In the genomic region with DNA sequence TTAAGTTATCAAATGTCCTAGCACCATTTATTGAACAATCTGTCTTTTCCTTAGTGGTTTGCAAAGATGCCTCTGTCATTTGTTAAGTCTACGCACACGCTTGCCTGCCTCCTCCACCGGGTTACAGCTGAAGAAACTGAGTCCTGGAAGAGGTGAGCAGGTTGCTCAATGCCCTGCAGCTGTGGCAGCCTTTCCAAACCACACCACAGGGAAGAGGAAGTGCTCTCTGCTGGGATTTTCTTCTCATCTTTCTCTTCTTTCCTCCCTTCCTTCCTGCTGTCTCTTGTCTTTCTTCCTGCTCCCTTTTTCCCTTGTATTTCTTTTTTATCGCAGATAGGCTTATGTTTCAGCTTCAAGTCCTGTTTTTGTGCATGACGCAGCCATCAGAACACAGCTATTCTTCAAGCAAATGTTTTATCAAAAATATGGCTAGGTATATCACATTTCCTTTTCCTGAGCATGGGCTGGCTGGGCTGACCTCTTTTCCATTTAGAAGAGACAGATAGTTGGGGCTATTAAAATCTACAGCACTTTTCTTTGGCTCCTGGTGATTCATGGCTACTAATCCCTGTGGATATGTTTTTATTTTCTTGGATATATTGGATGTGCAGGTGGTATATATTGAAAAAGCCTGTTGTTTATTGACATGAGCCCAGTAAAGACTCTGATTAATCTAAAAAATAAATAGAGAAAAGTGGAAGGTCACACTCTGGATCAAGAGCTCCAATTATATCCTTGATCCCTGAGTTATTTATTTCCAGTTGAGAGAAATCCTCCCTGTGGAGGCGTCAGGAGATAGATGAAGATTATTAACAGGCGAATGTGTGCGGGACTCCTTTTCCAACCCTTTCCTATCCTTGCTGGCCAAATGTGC, we compare ENCODE assay signal across 1 cellular context.
TF ChIP-seq lines count a peak whose summit lies in the region.

No MANE protein-coding gene starts in this region.

TF ChIP-seq in HEK293, 187 proteins besides CTCF, POLR2A, EP300 and RAD21 (continued from another document and continues in another):
- TF ChIP-seq, protein P1, sequence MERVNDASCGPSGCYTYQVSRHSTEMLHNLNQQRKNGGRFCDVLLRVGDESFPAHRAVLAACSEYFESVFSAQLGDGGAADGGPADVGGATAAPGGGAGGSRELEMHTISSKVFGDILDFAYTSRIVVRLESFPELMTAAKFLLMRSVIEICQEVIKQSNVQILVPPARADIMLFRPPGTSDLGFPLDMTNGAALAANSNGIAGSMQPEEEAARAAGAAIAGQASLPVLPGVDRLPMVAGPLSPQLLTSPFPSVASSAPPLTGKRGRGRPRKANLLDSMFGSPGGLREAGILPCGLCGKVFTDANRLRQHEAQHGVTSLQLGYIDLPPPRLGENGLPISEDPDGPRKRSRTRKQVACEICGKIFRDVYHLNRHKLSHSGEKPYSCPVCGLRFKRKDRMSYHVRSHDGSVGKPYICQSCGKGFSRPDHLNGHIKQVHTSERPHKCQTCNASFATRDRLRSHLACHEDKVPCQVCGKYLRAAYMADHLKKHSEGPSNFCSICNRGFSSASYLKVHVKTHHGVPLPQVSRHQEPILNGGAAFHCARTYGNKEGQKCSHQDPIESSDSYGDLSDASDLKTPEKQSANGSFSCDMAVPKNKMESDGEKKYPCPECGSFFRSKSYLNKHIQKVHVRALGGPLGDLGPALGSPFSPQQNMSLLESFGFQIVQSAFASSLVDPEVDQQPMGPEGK (tag by site-specific recombination; IDR thresholded peaks at IDR 0.05), result no peak
- TF ChIP-seq, protein P2, sequence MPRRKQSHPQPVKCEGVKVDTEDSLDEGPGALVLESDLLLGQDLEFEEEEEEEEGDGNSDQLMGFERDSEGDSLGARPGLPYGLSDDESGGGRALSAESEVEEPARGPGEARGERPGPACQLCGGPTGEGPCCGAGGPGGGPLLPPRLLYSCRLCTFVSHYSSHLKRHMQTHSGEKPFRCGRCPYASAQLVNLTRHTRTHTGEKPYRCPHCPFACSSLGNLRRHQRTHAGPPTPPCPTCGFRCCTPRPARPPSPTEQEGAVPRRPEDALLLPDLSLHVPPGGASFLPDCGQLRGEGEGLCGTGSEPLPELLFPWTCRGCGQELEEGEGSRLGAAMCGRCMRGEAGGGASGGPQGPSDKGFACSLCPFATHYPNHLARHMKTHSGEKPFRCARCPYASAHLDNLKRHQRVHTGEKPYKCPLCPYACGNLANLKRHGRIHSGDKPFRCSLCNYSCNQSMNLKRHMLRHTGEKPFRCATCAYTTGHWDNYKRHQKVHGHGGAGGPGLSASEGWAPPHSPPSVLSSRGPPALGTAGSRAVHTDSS (tag by site-specific recombination; IDR thresholded peaks at IDR 0.05), result no peak
- TF ChIP-seq GLI2 (tag by site-specific recombination; IDR thresholded peaks at IDR 0.05; ENCODE audit: borderline replicate concordance, low read depth) (peak; percentile 60; the same call in 1 of the 2 replicates), ZBTB17 (tag by site-specific recombination; IDR thresholded peaks at IDR 0.05) (no peak), ZNF76 (tag by site-specific recombination; IDR thresholded peaks at IDR 0.05; ENCODE audit: borderline replicate concordance, low read depth) (no peak), ZNF561 (tag by site-specific recombination; IDR thresholded peaks at IDR 0.05; ENCODE audit: borderline replicate concordance) (no peak), ZBTB48 (tag by site-specific recombination; IDR thresholded peaks at IDR 0.05) (no peak), HOXD13 (CRISPR knock-in tag; IDR thresholded peaks at IDR 0.05; ENCODE audit: borderline replicate concordance) (no peak), ZNF157 (tag by site-specific recombination; IDR thresholded peaks at IDR 0.05) (no peak), ZNF274 (IDR thresholded peaks at IDR 0.05; ENCODE audit: low read length) (no peak), ZNF274 (tag by site-specific recombination; IDR thresholded peaks at IDR 0.05; ENCODE audit: borderline replicate concordance) (no peak), ZNF2 (tag by site-specific recombination; IDR thresholded peaks at IDR 0.05) (no peak), KLF16 (tag by site-specific recombination; IDR thresholded peaks at IDR 0.05) (no peak), TCF7L2 (IDR thresholded peaks at IDR 0.05; ENCODE audit: borderline replicate concordance, low read depth, low read length) (peak; percentile 91), ZNF664 (tag by site-specific recombination; IDR thresholded peaks at IDR 0.05) (no peak), ZBTB21 (tag by site-specific recombination; IDR thresholded peaks at IDR 0.05) (no peak), ZNF529 (tag by site-specific recombination; IDR thresholded peaks at IDR 0.05; ENCODE audit: insufficient replicate concordance) (no peak), EGR2 (tag by site-specific recombination; IDR thresholded peaks at IDR 0.05; ENCODE audit: low read depth) (no peak), ZSCAN23 (tag by site-specific recombination; IDR thresholded peaks at IDR 0.05) (no peak), ZNF473 (tag by site-specific recombination; IDR thresholded peaks at IDR 0.05) (no peak), GLIS1 (tag by site-specific recombination; IDR thresholded peaks at IDR 0.05) (no peak), ZNF555 (tag by site-specific recombination; conservative IDR thresholded peaks at IDR 0.05) (no peak), ZNF155 (tag by site-specific recombination; IDR thresholded peaks at IDR 0.05) (no peak), ZNF658 (tag by site-specific recombination; IDR thresholded peaks at IDR 0.05) (no peak), RBAK (tag by site-specific recombination; IDR thresholded peaks at IDR 0.05) (no peak), ZNF843 (tag by site-specific recombination; IDR thresholded peaks at IDR 0.05) (peak; percentile 62; the same call in 1 of the 2 replicates), ZNF202 (tag by site-specific recombination; IDR thresholded peaks at IDR 0.05; ENCODE audit: borderline replicate concordance) (no peak), ZNF530 (tag by site-specific recombination; IDR thresholded peaks at IDR 0.05; ENCODE audit: low read depth) (no peak), ZFP41 (tag by site-specific recombination; IDR thresholded peaks at IDR 0.05; ENCODE audit: borderline replicate concordance) (no peak)
- TF ChIP-seq, protein P3, sequence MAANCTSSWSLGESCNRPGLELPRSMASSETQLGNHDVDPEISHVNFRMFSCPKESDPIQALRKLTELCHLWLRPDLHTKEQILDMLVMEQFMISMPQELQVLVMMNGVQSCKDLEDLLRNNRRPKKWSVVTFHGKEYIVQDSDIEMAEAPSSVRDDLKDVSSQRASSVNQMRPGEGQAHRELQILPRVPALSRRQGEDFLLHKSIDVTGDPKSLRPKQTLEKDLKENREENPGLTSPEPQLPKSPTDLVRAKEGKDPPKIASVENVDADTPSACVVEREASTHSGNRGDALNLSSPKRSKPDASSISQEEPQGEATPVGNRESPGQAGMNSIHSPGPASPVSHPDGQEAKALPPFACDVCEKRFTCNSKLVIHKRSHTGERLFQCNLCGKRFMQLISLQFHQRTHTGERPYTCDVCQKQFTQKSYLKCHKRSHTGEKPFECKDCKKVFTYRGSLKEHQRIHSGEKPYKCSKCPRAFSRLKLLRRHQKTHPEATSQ (tag by site-specific recombination; IDR thresholded peaks at IDR 0.05), result no peak
- TF ChIP-seq, protein P4, sequence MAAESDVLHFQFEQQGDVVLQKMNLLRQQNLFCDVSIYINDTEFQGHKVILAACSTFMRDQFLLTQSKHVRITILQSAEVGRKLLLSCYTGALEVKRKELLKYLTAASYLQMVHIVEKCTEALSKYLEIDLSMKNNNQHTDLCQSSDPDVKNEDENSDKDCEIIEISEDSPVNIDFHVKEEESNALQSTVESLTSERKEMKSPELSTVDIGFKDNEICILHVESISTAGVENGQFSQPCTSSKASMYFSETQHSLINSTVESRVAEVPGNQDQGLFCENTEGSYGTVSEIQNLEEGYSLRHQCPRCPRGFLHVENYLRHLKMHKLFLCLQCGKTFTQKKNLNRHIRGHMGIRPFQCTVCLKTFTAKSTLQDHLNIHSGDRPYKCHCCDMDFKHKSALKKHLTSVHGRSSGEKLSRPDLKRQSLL (tag by site-specific recombination; IDR thresholded peaks at IDR 0.05), result no peak
- TF ChIP-seq, protein P5, sequence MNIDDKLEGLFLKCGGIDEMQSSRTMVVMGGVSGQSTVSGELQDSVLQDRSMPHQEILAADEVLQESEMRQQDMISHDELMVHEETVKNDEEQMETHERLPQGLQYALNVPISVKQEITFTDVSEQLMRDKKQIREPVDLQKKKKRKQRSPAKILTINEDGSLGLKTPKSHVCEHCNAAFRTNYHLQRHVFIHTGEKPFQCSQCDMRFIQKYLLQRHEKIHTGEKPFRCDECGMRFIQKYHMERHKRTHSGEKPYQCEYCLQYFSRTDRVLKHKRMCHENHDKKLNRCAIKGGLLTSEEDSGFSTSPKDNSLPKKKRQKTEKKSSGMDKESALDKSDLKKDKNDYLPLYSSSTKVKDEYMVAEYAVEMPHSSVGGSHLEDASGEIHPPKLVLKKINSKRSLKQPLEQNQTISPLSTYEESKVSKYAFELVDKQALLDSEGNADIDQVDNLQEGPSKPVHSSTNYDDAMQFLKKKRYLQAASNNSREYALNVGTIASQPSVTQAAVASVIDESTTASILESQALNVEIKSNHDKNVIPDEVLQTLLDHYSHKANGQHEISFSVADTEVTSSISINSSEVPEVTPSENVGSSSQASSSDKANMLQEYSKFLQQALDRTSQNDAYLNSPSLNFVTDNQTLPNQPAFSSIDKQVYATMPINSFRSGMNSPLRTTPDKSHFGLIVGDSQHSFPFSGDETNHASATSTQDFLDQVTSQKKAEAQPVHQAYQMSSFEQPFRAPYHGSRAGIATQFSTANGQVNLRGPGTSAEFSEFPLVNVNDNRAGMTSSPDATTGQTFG (tag by site-specific recombination; IDR thresholded peaks at IDR 0.05; ENCODE audit: borderline replicate concordance), result no peak
- TF ChIP-seq, protein P6, sequence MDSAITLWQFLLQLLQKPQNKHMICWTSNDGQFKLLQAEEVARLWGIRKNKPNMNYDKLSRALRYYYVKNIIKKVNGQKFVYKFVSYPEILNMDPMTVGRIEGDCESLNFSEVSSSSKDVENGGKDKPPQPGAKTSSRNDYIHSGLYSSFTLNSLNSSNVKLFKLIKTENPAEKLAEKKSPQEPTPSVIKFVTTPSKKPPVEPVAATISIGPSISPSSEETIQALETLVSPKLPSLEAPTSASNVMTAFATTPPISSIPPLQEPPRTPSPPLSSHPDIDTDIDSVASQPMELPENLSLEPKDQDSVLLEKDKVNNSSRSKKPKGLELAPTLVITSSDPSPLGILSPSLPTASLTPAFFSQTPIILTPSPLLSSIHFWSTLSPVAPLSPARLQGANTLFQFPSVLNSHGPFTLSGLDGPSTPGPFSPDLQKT (IDR thresholded peaks at IDR 0.05; ENCODE audit: borderline replicate concordance, low read depth, low read length), result no peak
- TF ChIP-seq, protein P7, sequence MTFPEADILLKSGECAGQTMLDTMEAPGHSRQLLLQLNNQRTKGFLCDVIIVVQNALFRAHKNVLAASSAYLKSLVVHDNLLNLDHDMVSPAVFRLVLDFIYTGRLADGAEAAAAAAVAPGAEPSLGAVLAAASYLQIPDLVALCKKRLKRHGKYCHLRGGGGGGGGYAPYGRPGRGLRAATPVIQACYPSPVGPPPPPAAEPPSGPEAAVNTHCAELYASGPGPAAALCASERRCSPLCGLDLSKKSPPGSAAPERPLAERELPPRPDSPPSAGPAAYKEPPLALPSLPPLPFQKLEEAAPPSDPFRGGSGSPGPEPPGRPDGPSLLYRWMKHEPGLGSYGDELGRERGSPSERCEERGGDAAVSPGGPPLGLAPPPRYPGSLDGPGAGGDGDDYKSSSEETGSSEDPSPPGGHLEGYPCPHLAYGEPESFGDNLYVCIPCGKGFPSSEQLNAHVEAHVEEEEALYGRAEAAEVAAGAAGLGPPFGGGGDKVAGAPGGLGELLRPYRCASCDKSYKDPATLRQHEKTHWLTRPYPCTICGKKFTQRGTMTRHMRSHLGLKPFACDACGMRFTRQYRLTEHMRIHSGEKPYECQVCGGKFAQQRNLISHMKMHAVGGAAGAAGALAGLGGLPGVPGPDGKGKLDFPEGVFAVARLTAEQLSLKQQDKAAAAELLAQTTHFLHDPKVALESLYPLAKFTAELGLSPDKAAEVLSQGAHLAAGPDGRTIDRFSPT (tag by site-specific recombination; IDR thresholded peaks at IDR 0.05), result 0 out of 2 replicates have a peak, but pooled peaks have one; percentile 17
- TF ChIP-seq, protein P8, sequence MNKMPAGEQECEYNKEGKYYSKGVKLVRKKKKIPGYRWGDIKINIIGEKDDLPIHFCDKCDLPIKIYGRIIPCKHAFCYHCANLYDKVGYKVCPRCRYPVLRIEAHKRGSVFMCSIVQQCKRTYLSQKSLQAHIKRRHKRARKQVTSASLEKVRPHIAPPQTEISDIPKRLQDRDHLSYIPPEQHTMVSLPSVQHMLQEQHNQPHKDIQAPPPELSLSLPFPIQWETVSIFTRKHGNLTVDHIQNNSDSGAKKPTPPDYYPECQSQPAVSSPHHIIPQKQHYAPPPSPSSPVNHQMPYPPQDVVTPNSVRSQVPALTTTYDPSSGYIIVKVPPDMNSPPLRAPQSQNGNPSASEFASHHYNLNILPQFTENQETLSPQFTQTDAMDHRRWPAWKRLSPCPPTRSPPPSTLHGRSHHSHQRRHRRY (tag by site-specific recombination; IDR thresholded peaks at IDR 0.05), result no peak
- TF ChIP-seq, protein P9, sequence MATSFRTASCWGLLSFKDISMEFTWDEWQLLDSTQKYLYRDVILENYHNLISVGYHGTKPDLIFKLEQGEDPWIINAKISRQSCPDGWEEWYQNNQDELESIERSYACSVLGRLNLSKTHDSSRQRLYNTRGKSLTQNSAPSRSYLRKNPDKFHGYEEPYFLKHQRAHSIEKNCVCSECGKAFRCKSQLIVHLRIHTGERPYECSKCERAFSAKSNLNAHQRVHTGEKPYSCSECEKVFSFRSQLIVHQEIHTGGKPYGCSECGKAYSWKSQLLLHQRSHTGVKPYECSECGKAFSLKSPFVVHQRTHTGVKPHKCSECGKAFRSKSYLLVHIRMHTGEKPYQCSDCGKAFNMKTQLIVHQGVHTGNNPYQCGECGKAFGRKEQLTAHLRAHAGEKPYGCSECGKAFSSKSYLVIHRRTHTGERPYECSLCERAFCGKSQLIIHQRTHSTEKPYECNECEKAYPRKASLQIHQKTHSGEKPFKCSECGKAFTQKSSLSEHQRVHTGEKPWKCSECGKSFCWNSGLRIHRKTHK (tag by site-specific recombination; IDR thresholded peaks at IDR 0.05), result no peak
- TF ChIP-seq, protein P10, sequence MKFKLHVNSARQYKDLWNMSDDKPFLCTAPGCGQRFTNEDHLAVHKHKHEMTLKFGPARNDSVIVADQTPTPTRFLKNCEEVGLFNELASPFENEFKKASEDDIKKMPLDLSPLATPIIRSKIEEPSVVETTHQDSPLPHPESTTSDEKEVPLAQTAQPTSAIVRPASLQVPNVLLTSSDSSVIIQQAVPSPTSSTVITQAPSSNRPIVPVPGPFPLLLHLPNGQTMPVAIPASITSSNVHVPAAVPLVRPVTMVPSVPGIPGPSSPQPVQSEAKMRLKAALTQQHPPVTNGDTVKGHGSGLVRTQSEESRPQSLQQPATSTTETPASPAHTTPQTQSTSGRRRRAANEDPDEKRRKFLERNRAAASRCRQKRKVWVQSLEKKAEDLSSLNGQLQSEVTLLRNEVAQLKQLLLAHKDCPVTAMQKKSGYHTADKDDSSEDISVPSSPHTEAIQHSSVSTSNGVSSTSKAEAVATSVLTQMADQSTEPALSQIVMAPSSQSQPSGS (tag by site-specific recombination; IDR thresholded peaks at IDR 0.05; ENCODE audit: low read depth), result no peak
- TF ChIP-seq, protein P11, sequence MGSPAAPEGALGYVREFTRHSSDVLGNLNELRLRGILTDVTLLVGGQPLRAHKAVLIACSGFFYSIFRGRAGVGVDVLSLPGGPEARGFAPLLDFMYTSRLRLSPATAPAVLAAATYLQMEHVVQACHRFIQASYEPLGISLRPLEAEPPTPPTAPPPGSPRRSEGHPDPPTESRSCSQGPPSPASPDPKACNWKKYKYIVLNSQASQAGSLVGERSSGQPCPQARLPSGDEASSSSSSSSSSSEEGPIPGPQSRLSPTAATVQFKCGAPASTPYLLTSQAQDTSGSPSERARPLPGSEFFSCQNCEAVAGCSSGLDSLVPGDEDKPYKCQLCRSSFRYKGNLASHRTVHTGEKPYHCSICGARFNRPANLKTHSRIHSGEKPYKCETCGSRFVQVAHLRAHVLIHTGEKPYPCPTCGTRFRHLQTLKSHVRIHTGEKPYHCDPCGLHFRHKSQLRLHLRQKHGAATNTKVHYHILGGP (tag by site-specific recombination; IDR thresholded peaks at IDR 0.05), result no peak
